In the genomic region with DNA sequence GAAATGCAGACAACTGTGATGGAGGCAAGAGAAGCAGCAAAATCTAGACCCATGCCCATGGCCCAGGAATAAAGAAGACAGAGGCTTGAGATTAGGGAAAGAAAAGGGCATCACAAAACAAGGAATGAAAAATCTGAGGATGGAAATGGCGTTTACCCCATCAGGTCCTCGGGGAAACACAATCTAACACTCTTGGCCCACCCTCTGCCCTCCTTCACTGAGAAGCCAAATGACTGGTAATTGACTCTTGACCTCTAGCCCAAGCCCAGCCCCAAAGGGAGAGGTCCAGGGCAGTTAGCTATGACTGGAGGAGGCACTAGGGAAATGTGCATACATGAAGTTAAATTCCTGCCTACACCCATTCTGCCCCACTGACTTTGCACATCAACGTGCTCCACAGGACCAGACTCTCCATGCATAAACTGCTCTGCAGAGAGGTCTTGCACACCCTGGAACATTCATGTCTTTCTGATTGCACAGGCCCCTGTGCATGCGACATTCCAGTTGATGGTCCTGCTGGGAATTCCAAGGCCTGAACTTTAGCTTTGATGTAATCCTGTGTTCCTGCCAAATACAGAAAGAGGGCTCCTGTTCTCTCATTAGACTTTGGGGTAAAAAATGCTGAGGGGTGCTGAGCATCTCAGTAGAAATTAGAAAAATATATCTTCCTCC, we compare ENCODE assay signal across 1 cellular context.
TF ChIP-seq lines count a peak whose summit lies in the region.

No MANE protein-coding gene starts in this region.

TF ChIP-seq in H1, 55 proteins besides CTCF, POLR2A, EP300 and RAD21:
- TF ChIP-seq, protein P1, sequence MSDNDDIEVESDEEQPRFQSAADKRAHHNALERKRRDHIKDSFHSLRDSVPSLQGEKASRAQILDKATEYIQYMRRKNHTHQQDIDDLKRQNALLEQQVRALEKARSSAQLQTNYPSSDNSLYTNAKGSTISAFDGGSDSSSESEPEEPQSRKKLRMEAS (IDR thresholded peaks at IDR 0.05), result no peak
- TF ChIP-seq, protein P2, sequence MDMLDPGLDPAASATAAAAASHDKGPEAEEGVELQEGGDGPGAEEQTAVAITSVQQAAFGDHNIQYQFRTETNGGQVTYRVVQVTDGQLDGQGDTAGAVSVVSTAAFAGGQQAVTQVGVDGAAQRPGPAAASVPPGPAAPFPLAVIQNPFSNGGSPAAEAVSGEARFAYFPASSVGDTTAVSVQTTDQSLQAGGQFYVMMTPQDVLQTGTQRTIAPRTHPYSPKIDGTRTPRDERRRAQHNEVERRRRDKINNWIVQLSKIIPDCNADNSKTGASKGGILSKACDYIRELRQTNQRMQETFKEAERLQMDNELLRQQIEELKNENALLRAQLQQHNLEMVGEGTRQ (IDR thresholded peaks at IDR 0.05; ENCODE audit: low read length), result no peak
- TF ChIP-seq ASH2L (IDR thresholded peaks at IDR 0.05; ENCODE audit: low read length), result no peak
- TF ChIP-seq BCL11A (IDR thresholded peaks at IDR 0.05; ENCODE audit: low read depth in 2 of 2, low read length in 2 of 2), result no peak
- no peak for TF ChIP-seq POU5F1 (IDR thresholded peaks at IDR 0.05; ENCODE audit: low read depth, low read length)
- no peak for TF ChIP-seq JUND (IDR thresholded peaks at IDR 0.05; ENCODE audit: low read length)
- no peak for TF ChIP-seq TAF7 (optimal IDR thresholded peaks at IDR 0.05; ENCODE audit: borderline replicate concordance, low read depth, low read length)
- no peak for TF ChIP-seq TBP (IDR thresholded peaks at IDR 0.05; ENCODE audit: low read depth, low read length)
- TF ChIP-seq SAP30 (IDR thresholded peaks at IDR 0.05; ENCODE audit: insufficient read depth, insufficient replicate concordance, low read length), result no peak
- TF ChIP-seq RFX5 (IDR thresholded peaks at IDR 0.05; ENCODE audit: borderline replicate concordance, low read depth, low read length), result no peak
- no peak for TF ChIP-seq FOSL1 (IDR thresholded peaks at IDR 0.05; ENCODE audit: insufficient read depth, low read depth, low read length)
- TF ChIP-seq TCF12 (IDR thresholded peaks at IDR 0.05; ENCODE audit: low read depth, low read length), result no peak
- no peak for TF ChIP-seq EGR1 (IDR thresholded peaks at IDR 0.05; ENCODE audit: borderline replicate concordance, low read depth, low read length)
- TF ChIP-seq MAFK (IDR thresholded peaks at IDR 0.05; ENCODE audit: low read depth, low read length), result no peak
- TF ChIP-seq TEAD4 (IDR thresholded peaks at IDR 0.05; ENCODE audit: low read depth, low read length), result no peak
- TF ChIP-seq HDAC2 (IDR thresholded peaks at IDR 0.05; ENCODE audit: borderline replicate concordance in 1 of 2, low read depth in 2 of 2, low read length in 2 of 2), result no peak
- TF ChIP-seq GABPA (IDR thresholded peaks at IDR 0.05; ENCODE audit: borderline replicate concordance, insufficient read depth, low read length), result no peak
- TF ChIP-seq CHD2 (IDR thresholded peaks at IDR 0.05; ENCODE audit: low read length), result no peak
- TF ChIP-seq KDM1A (IDR thresholded peaks at IDR 0.05; ENCODE audit: borderline replicate concordance, low read length), result no peak
